In genomic region chr7:96061844-96062243, GRCh38 we compare ENCODE assay signal across 25 cellular contexts.
DNase-seq lines count a peak whose midpoint lies in the region; ATAC-seq, FAIRE-seq and TF ChIP-seq lines count a peak whose summit lies in the region.
"Had no signal": no experiment of that assay in that cellular context is flagged by ENCODE, and none has a peak within 500 bp of the region (broad histone marks: within the 10 kb centered on the region; RNA-seq: fewer than 3 reads in every experiment).

No MANE protein-coding gene starts in this region.

- H3K27me3 Mint-ChIP-seq in WTC11 (ENCODE audit: low read depth): no peaks in the 10 kb centered on the region

- no peak for DNase-seq in HepG2 (ENCODE audit: low spot score)
- DNase-seq in WTC11 (ENCODE audit: low spot score): no peak
- no peak for DNase-seq in small intestine
- no peak for DNase-seq in hypothalamus (lab: John Stamatoyannopoulos, UW)
- DNase-seq: activated CD4-positive, alpha-beta T cell treated with anti-CD3 and anti-CD28 coated beads, Interleukin-2, amount 50 U/mL, for 48 hours; activated T-cell treated with anti-CD3 and anti-CD28 coated beads for 4 hours; cerebellar nuclear complex; effector memory CD8-positive, alpha-beta T cell; HFFc6; naive B cell; NCI-H748 treated with DMSO at 0.1 percent for 48 hours; PC-3; posterior cingulate gyrus; stimulated activated CD4-positive, alpha-beta T cell treated with anti-CD3 and anti-CD28 coated beads, Interleukin-4, amount 100 ng/mL, for 1 hour; uterus had no signal

- POLR2A ChIA-PET in HepG2 (lab: Yijun Ruan, JAX): no interaction called here
- POLR2A ChIA-PET in WTC11 (lab: Charles Lee): no interaction called here

- no peaks in the 10 kb centered on the region for H3K79me2 ChIP-seq in HepG2 (ENCODE audit: insufficient read depth, low read length)

- TF ChIP-seq RAD21 in liver (IDR thresholded peaks at IDR 0.05): no peak
- TF ChIP-seq RAD21 in HepG2 (CRISPR knock-in tag; IDR thresholded peaks at IDR 0.05): no peak

- H3K27ac Mint-ChIP-seq in WTC11: no peak overlapping the region
- H3K27ac Mint-ChIP-seq: effector memory CD8-positive, alpha-beta T cell; HFFc6; memory B cell; naive B cell; T-helper 1 cell treated with Interleukin-12 subunit alpha and Interleukin-12 subunit beta and Interleukin-4 antibody, amounts not matched to agents 30 μg/mL and 1 μg/mL, for 36 hours had no signal

- H3K4me3 ChIP-seq in liver (ENCODE audit: low read depth in 1 of 3, low read length in 3 of 3) (no peak overlapping the region), HepG2 (replicated peaks in 1 of 3; ENCODE audit: insufficient read depth in 1 of 3, low read depth in 2 of 3, low read length in 3 of 3) (no peak overlapping the region), iPS-15b (ENCODE audit: low read depth, low read length) (peak overlapping the region; percentile 15), small intestine (ENCODE audit: low read depth in 1 of 2, low read length in 2 of 2) (no peak overlapping the region)
- H3K4me3 ChIP-seq: heart left ventricle, skin epidermis, uterus had no signal

- no peaks in the 10 kb centered on the region for H3K9me3 Mint-ChIP-seq in WTC11
- H3K9me3 Mint-ChIP-seq: effector memory CD8-positive, alpha-beta T cell; memory B cell; naive B cell; T-helper 1 cell treated with Interleukin-12 subunit alpha and Interleukin-12 subunit beta and Interleukin-4 antibody, amounts not matched to agents 30 μg/mL and 1 μg/mL, for 36 hours had no signal

- H3K36me3 Mint-ChIP-seq in WTC11: no peaks in the 10 kb centered on the region
- H3K36me3 Mint-ChIP-seq: memory B cell, naive B cell had no signal

- no peak overlapping the region for H3K4me2 ChIP-seq in HepG2 (ENCODE audit: low read depth, low read length)

- H3K9me3 ChIP-seq in liver (ENCODE audit: control insufficient read depth in 4 of 4, low read length in 3 of 4) (peaks cover 0 to 4% (median 0%) of the 10 kb centered on the region in 4 donors), HepG2 (ENCODE audit: low read length) (no peaks in the 10 kb centered on the region), iPS-15b (ENCODE audit: control insufficient read depth, insufficient read depth, low read length) (no peaks in the 10 kb centered on the region), small intestine (ENCODE audit: control insufficient read depth, low read depth) (no peaks in the 10 kb centered on the region)
- H3K9me3 ChIP-seq: heart left ventricle, uterus had no signal

- CTCF ChIA-PET in HepG2 (lab: Yijun Ruan, JAX; ENCODE audit: low intra/inter-chr PET ratio, low total read pairs) (no interaction called here), WTC11 (lab: Charles Lee) (no interaction called here)

- no peaks in the 10 kb centered on the region for H3K27me3 ChIP-seq in liver (ENCODE audit: control insufficient read depth in 4 of 4, insufficient read depth in 4 of 4, low read length in 3 of 4)
- no peaks in the 10 kb centered on the region; a peak in 1 of 5 replicates for H3K27me3 ChIP-seq in HepG2 (ENCODE audit: control insufficient read depth in 1 of 2, insufficient read depth in 2 of 2, low read length in 2 of 2)
- no peaks in the 10 kb centered on the region for H3K27me3 ChIP-seq in iPS-15b (ENCODE audit: control insufficient read depth, insufficient read depth, low read length)
- H3K27me3 ChIP-seq in small intestine (ENCODE audit: control insufficient read depth in 2 of 2, insufficient read depth in 2 of 2, low read length in 2 of 2): peaks cover 2 to 4% of the 10 kb centered on the region in 2 donors
- H3K27me3 ChIP-seq: heart left ventricle, uterus had no signal

- H3K4me1 ChIP-seq in liver (ENCODE audit: control insufficient read depth in 4 of 4, insufficient read depth in 4 of 4, low read length in 3 of 4) (peaks cover 3 to 10% (median 4%) of the 10 kb centered on the region in 4 donors), HepG2 (ENCODE audit: insufficient read depth, low read length) (no peaks in the 10 kb centered on the region), iPS-15b (ENCODE audit: control insufficient read depth, insufficient read depth, low read length) (peaks cover 13% of the 10 kb centered on the region), small intestine (ENCODE audit: control insufficient read depth in 2 of 2, insufficient read depth in 1 of 2, low read depth in 1 of 2, low read length in 1 of 2) (no peaks in the 10 kb centered on the region)
- H3K4me1 ChIP-seq: heart left ventricle, uterus had no signal

- FAIRE-seq in HepG2 (lab: Jason Lieb, UNC): no peak
- no peak for FAIRE-seq in small intestine (lab: Jason Lieb, UNC)
- FAIRE-seq: islet of Langerhans had no signal

- H3K4me1 Mint-ChIP-seq in WTC11: peaks cover 23% of the 10 kb centered on the region
- H3K4me1 Mint-ChIP-seq: memory B cell, naive B cell had no signal

- TF ChIP-seq CTCF in liver (IDR thresholded peaks at IDR 0.05; ENCODE audit: low read depth, low read length, missing input control) (no peak), HepG2 (CRISPR knock-in tag; IDR thresholded peaks at IDR 0.05) (no peak), WTC11 (IDR thresholded peaks at IDR 0.05) (no peak)

- H3K27ac ChIP-seq in liver (ENCODE audit: low read depth in 1 of 2, low read length in 2 of 2) (no peak overlapping the region), HepG2 (ENCODE audit: extremely low read length, insufficient read depth, low read length) (no peak overlapping the region), small intestine (ENCODE audit: low read depth in 1 of 2, low read length in 1 of 2) (no peak overlapping the region)
- H3K27ac ChIP-seq: heart left ventricle, skin epidermis, uterus, VCaP had no signal

- no peaks in the 10 kb centered on the region for H4K20me1 ChIP-seq in HepG2 (ENCODE audit: insufficient read depth, low read length)

- ATAC-seq in HepG2 (no peak), WTC11 (no peak), GM18511 (IDR thresholded peaks at IDR 0.05; ENCODE audit: unreplicated experiment) (no peak), GM21360 (IDR thresholded peaks at IDR 0.05; ENCODE audit: unreplicated experiment) (no peak)
- ATAC-seq: effector memory CD8-positive, alpha-beta T cell; heart left ventricle; PC-3 had no signal

- no peaks in the 10 kb centered on the region for H3K36me3 ChIP-seq in liver (ENCODE audit: control insufficient read depth in 4 of 4, insufficient read depth in 3 of 4, low read depth in 1 of 4, low read length in 3 of 4)
- no peaks in the 10 kb centered on the region for H3K36me3 ChIP-seq in HepG2 (replicated peaks in 1 of 2; ENCODE audit: control insufficient read depth in 1 of 2, insufficient read depth in 2 of 2, low read length in 2 of 2)
- no peaks in the 10 kb centered on the region for H3K36me3 ChIP-seq in iPS-15b (ENCODE audit: control insufficient read depth, insufficient read depth, low read length)
- H3K36me3 ChIP-seq in small intestine (ENCODE audit: control insufficient read depth in 2 of 2, insufficient read depth in 2 of 2, low read length in 2 of 2): no peaks in the 10 kb centered on the region
- H3K36me3 ChIP-seq: heart left ventricle, uterus had no signal

- 31% methylated on average over 4 of the region's 4 CpGs for WGBS in liver
- WGBS in HepG2 (ENCODE audit: low lambda C conversion rate): 4% methylated on average over 4 of the region's 4 CpGs
- WGBS in small intestine, 3 donors: 49 to 58% (median 52%) methylated on average over 4 of the region's 4 CpGs

- H3K4me3 Mint-ChIP-seq in WTC11: peak overlapping the region; percentile 3; the same call in 1 of the 2 replicates
- H3K4me3 Mint-ChIP-seq: effector memory CD8-positive, alpha-beta T cell; HFFc6; memory B cell; naive B cell; T-helper 1 cell treated with Interleukin-12 subunit alpha and Interleukin-12 subunit beta and Interleukin-4 antibody, amounts not matched to agents 30 μg/mL and 1 μg/mL, for 36 hours had no signal

- TF ChIP-seq EP300 in HepG2 (IDR thresholded peaks at IDR 0.05; ENCODE audit: low read depth in 2 of 2, low read length in 2 of 2) (no peak), HepG2 (CRISPR knock-in tag; IDR thresholded peaks at IDR 0.05; ENCODE audit: borderline replicate concordance) (no peak)

- no peak overlapping the region for H2AFZ ChIP-seq in HepG2 (ENCODE audit: low read length)

- in situ Hi-C loops in HepG2 (cut with HindIII; ENCODE audit: extremely low pct_ligation_motif_present, low pct_unique_long_range_greater_than_20kb): no loop called here

- no peak overlapping the region for H3K9ac ChIP-seq in liver (ENCODE audit: low read depth in 1 of 2, low read length in 2 of 2)
- no peak overlapping the region for H3K9ac ChIP-seq in HepG2 (ENCODE audit: insufficient read depth, low read depth, low read length)
- no peak overlapping the region for H3K9ac ChIP-seq in iPS-15b (ENCODE audit: low read depth, low read length)

- TF ChIP-seq POLR2A in HepG2 (IDR thresholded peaks at IDR 0.05; ENCODE audit: insufficient read depth in 1 of 2, low read depth in 2 of 2, low read length in 2 of 2): no peak

- intact Hi-C loops in HepG2 (cut with micrococcal nuclease; ENCODE audit: unreplicated experiment): no loop called here

- no TSS peak for BruUV-seq in HepG2 (replicated peaks; lab: Mats Ljungman, UMichigan)

TF ChIP-seq in liver, 16 proteins besides CTCF, POLR2A, EP300 and RAD21:
- no peak for TF ChIP-seq GABPA (IDR thresholded peaks at IDR 0.05 in 1 of 2, conservative IDR thresholded peaks at IDR 0.05 in 1 of 2)
- TF ChIP-seq JUND (IDR thresholded peaks at IDR 0.05): peak in 1 of 2 donors; percentile 13
- TF ChIP-seq NR2F2 (IDR thresholded peaks at IDR 0.05): no peak
- peak; percentile 22 to 36 for TF ChIP-seq RXRA (IDR thresholded peaks at IDR 0.05)
- TF ChIP-seq YY1 (IDR thresholded peaks at IDR 0.05): peak; percentile 36
- TF ChIP-seq SP1 (IDR thresholded peaks at IDR 0.05): no peak
- TF ChIP-seq HNF4A (conservative IDR thresholded peaks at IDR 0.05): peak; percentile 68 to 71

TF ChIP-seq in HepG2, 621 proteins besides CTCF, POLR2A, EP300 and RAD21 (continues in another document):
- no peak for TF ChIP-seq ZNF484 (CRISPR knock-in tag; IDR thresholded peaks at IDR 0.05; ENCODE audit: borderline replicate concordance, low read depth)

TF ChIP-seq in WTC11, 78 proteins besides CTCF, POLR2A, EP300 and RAD21 (continues in another document):
- TF ChIP-seq TCF7 (CRISPR knock-in tag; IDR thresholded peaks at IDR 0.05; ENCODE audit: low read depth): no peak
- no peak for TF ChIP-seq USF1 (CRISPR knock-in tag; IDR thresholded peaks at IDR 0.05)
- no peak for TF ChIP-seq NR1H2 (CRISPR knock-in tag; IDR thresholded peaks at IDR 0.05)
- TF ChIP-seq CDX4 (CRISPR knock-in tag; IDR thresholded peaks at IDR 0.05; ENCODE audit: borderline replicate concordance): no peak
